ENCODE assay signal across 1 cellular context in the genomic region with DNA sequence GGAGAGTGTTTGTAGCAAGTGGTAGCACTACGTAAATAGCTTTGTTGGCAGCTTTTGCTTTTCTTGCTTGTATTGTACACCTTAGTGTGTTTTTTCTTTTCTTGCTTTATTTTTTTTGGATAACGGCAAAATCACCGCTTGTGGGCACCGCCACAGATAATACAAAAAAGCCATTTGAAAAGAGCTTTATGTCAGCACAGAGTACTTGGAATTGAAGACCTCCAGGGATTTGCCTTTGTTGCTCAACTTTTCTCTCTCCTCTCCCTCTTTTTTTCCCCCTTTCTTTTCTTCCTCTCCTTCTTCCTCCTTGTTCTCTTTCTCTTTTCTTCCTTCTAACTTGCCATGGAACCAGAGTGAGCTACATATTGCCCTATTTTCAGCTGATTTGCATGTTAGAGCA.
TF ChIP-seq lines count a peak whose summit lies in the region.

No MANE protein-coding gene starts in this region.

TF ChIP-seq in GM23338, 12 proteins besides CTCF, POLR2A, EP300 and RAD21 (continued from another document):
- TF ChIP-seq, protein P1, sequence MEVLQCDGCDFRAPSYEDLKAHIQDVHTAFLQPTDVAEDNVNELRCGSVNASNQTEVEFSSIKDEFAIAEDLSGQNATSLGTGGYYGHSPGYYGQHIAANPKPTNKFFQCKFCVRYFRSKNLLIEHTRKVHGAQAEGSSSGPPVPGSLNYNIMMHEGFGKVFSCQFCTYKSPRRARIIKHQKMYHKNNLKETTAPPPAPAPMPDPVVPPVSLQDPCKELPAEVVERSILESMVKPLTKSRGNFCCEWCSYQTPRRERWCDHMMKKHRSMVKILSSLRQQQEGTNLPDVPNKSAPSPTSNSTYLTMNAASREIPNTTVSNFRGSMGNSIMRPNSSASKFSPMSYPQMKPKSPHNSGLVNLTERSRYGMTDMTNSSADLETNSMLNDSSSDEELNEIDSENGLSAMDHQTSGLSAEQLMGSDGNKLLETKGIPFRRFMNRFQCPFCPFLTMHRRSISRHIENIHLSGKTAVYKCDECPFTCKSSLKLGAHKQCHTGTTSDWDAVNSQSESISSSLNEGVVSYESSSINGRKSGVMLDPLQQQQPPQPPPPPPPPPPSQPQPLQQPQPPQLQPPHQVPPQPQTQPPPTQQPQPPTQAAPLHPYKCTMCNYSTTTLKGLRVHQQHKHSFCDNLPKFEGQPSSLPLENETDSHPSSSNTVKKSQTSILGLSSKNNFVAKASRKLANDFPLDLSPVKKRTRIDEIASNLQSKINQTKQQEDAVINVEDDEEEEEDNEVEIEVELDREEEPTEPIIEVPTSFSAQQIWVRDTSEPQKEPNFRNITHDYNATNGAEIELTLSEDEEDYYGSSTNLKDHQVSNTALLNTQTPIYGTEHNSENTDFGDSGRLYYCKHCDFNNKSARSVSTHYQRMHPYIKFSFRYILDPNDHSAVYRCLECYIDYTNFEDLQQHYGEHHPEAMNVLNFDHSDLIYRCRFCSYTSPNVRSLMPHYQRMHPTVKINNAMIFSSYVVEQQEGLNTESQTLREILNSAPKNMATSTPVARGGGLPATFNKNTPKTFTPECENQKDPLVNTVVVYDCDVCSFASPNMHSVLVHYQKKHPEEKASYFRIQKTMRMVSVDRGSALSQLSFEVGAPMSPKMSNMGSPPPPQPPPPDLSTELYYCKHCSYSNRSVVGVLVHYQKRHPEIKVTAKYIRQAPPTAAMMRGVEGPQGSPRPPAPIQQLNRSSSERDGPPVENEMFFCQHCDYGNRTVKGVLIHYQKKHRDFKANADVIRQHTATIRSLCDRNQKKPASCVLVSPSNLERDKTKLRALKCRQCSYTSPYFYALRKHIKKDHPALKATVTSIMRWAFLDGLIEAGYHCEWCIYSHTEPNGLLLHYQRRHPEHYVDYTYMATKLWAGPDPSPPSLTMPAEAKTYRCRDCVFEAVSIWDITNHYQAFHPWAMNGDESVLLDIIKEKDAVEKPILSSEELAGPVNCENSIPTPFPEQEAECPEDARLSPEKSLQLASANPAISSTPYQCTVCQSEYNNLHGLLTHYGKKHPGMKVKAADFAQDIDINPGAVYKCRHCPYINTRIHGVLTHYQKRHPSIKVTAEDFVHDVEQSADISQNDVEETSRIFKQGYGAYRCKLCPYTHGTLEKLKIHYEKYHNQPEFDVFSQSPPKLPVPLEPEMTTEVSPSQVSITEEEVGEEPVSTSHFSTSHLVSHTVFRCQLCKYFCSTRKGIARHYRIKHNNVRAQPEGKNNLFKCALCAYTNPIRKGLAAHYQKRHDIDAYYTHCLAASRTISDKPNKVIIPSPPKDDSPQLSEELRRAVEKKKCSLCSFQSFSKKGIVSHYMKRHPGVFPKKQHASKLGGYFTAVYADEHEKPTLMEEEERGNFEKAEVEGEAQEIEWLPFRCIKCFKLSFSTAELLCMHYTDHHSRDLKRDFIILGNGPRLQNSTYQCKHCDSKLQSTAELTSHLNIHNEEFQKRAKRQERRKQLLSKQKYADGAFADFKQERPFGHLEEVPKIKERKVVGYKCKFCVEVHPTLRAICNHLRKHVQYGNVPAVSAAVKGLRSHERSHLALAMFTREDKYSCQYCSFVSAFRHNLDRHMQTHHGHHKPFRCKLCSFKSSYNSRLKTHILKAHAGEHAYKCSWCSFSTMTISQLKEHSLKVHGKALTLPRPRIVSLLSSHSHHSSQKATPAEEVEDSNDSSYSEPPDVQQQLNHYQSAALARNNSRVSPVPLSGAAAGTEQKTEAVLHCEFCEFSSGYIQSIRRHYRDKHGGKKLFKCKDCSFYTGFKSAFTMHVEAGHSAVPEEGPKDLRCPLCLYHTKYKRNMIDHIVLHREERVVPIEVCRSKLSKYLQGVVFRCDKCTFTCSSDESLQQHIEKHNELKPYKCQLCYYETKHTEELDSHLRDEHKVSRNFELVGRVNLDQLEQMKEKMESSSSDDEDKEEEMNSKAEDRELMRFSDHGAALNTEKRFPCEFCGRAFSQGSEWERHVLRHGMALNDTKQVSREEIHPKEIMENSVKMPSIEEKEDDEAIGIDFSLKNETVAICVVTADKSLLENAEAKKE (CRISPR knock-in tag; IDR thresholded peaks at IDR 0.05), result no peak
- TF ChIP-seq NANOG (IDR thresholded peaks at IDR 0.05; ENCODE audit: borderline replicate concordance) (no peak), POLR2AphosphoS5 (IDR thresholded peaks at IDR 0.05; ENCODE audit: low read depth) (no peak), ZNF114 (CRISPR knock-in tag; IDR thresholded peaks at IDR 0.05) (no peak), EZH2phosphoT487 (IDR thresholded peaks at IDR 0.05; ENCODE audit: unreplicated experiment) (no peak), EZH2 (IDR thresholded peaks at IDR 0.05; ENCODE audit: low read depth, unreplicated experiment) (no peak), STAT1 (IDR thresholded peaks at IDR 0.05; ENCODE audit: unreplicated experiment) (no peak), CREB1 (CRISPR knock-in tag; IDR thresholded peaks at IDR 0.05; ENCODE audit: low read depth) (no peak)
- TF ChIP-seq, protein P2, sequence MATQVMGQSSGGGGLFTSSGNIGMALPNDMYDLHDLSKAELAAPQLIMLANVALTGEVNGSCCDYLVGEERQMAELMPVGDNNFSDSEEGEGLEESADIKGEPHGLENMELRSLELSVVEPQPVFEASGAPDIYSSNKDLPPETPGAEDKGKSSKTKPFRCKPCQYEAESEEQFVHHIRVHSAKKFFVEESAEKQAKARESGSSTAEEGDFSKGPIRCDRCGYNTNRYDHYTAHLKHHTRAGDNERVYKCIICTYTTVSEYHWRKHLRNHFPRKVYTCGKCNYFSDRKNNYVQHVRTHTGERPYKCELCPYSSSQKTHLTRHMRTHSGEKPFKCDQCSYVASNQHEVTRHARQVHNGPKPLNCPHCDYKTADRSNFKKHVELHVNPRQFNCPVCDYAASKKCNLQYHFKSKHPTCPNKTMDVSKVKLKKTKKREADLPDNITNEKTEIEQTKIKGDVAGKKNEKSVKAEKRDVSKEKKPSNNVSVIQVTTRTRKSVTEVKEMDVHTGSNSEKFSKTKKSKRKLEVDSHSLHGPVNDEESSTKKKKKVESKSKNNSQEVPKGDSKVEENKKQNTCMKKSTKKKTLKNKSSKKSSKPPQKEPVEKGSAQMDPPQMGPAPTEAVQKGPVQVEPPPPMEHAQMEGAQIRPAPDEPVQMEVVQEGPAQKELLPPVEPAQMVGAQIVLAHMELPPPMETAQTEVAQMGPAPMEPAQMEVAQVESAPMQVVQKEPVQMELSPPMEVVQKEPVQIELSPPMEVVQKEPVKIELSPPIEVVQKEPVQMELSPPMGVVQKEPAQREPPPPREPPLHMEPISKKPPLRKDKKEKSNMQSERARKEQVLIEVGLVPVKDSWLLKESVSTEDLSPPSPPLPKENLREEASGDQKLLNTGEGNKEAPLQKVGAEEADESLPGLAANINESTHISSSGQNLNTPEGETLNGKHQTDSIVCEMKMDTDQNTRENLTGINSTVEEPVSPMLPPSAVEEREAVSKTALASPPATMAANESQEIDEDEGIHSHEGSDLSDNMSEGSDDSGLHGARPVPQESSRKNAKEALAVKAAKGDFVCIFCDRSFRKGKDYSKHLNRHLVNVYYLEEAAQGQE (IDR thresholded peaks at IDR 0.05; ENCODE audit: unreplicated experiment), result no peak
- TF ChIP-seq, protein P3, sequence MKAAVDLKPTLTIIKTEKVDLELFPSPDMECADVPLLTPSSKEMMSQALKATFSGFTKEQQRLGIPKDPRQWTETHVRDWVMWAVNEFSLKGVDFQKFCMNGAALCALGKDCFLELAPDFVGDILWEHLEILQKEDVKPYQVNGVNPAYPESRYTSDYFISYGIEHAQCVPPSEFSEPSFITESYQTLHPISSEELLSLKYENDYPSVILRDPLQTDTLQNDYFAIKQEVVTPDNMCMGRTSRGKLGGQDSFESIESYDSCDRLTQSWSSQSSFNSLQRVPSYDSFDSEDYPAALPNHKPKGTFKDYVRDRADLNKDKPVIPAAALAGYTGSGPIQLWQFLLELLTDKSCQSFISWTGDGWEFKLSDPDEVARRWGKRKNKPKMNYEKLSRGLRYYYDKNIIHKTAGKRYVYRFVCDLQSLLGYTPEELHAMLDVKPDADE (IDR thresholded peaks at IDR 0.05), result no peak
